ENCODE assay signal across 14 cellular contexts in genomic region chr12:25041006-25041741, GRCh38.
DNase-seq lines count a peak whose midpoint lies in the region; ATAC-seq and FAIRE-seq lines count a peak whose summit lies in the region.
"Had no signal": no experiment of that assay in that cellular context is flagged by ENCODE, and none has a peak within 500 bp of the region (broad histone marks: within the 10 kb centered on the region; RNA-seq: fewer than 3 reads in every experiment).

No MANE protein-coding gene starts in this region.

- H3K9me3 ChIP-seq in SJSA1 (replicated peaks) (no peaks in the 10 kb centered on the region), subcutaneous abdominal adipose tissue (ENCODE audit: control insufficient read depth in 5 of 5, low read length in 5 of 5) (peaks cover 0 to 9% (median 0%) of the 10 kb centered on the region in 5 donors), small intestine (ENCODE audit: control insufficient read depth, low read depth) (no peaks in the 10 kb centered on the region)

- H3K36me3 ChIP-seq in SJSA1 (no peaks in the 10 kb centered on the region), subcutaneous abdominal adipose tissue (ENCODE audit: control insufficient read depth in 5 of 5, insufficient read depth in 5 of 5, low read length in 5 of 5) (no peaks in the 10 kb centered on the region), small intestine (ENCODE audit: control insufficient read depth in 2 of 2, insufficient read depth in 2 of 2, low read length in 2 of 2) (no peaks in the 10 kb centered on the region)

- ATAC-seq in HG02938 (IDR thresholded peaks at IDR 0.05; ENCODE audit: unreplicated experiment) (peak; percentile 72), HG03196 (IDR thresholded peaks at IDR 0.05; ENCODE audit: unreplicated experiment) (no peak)

- no peak overlapping the region for H3K4me3 ChIP-seq in SJSA1
- H3K4me3 ChIP-seq in subcutaneous abdominal adipose tissue (ENCODE audit: low read depth in 1 of 5, low read length in 5 of 5), result no peak overlapping the region
- H3K4me3 ChIP-seq in small intestine (ENCODE audit: low read depth in 1 of 2, low read length in 2 of 2), result no peak overlapping the region

- H3K36me3 Mint-ChIP-seq in T-helper 1 cell treated with Interleukin-12 subunit alpha and Interleukin-12 subunit beta and Interleukin-4 antibody, amounts not matched to agents 30 μg/mL and 1 μg/mL, for 36 hours (ENCODE audit: low read depth), result peaks cover 3% of the 10 kb centered on the region

- H3K9me3 Mint-ChIP-seq in T-helper 1 cell treated with Interleukin-12 subunit alpha and Interleukin-12 subunit beta and Interleukin-4 antibody, amounts not matched to agents 30 μg/mL and 1 μg/mL, for 36 hours, result peaks cover 7% of the 10 kb centered on the region

- 0 out of 2 replicates have a peak, but pooled peaks cover 2% of the 10 kb centered on the region for H3K27me3 ChIP-seq in SJSA1 (replicated peaks)
- H3K27me3 ChIP-seq in subcutaneous abdominal adipose tissue (ENCODE audit: control insufficient read depth in 5 of 5, insufficient read depth in 4 of 5, low read length in 5 of 5), result no peaks in the 10 kb centered on the region
- no peaks in the 10 kb centered on the region for H3K27me3 ChIP-seq in small intestine (ENCODE audit: control insufficient read depth in 2 of 2, insufficient read depth in 2 of 2, low read length in 2 of 2)

- H3K4me1 Mint-ChIP-seq in T-helper 1 cell treated with Interleukin-12 subunit alpha and Interleukin-12 subunit beta and Interleukin-4 antibody, amounts not matched to agents 30 μg/mL and 1 μg/mL, for 36 hours (ENCODE audit: low read depth), result peaks cover 4% of the 10 kb centered on the region
- H3K4me1 Mint-ChIP-seq: nephron had no signal

- H3K4me1 ChIP-seq in SJSA1 (replicated peaks) (peaks cover 12% of the 10 kb centered on the region), subcutaneous abdominal adipose tissue (ENCODE audit: control insufficient read depth in 5 of 5, insufficient read depth in 5 of 5, low read length in 5 of 5) (peaks cover 0 to 16% (median 0%) of the 10 kb centered on the region in 5 donors), small intestine (ENCODE audit: control insufficient read depth in 2 of 2, insufficient read depth in 1 of 2, low read depth in 1 of 2, low read length in 1 of 2) (no peaks in the 10 kb centered on the region)

- DNase-seq in T-helper 1 cell (no peak), SJSA1 (ENCODE audit: low read depth in 1 of 2, low spot score in 2 of 2) (peak; percentile 61 to 65), NCI-H2227 (lab: John Stamatoyannopoulos, UW; ENCODE audit: unreplicated experiment) (no peak), small intestine (no peak)
- DNase-seq: DMS79; effector CD8-positive, alpha-beta T cell; NCI-H2029 treated with DMSO at 0.1 percent for 48 hours had no signal

- no peak for FAIRE-seq in small intestine (lab: Jason Lieb, UNC)

- no peak overlapping the region for H3K4me3 Mint-ChIP-seq in T-helper 1 cell treated with Interleukin-12 subunit alpha and Interleukin-12 subunit beta and Interleukin-4 antibody, amounts not matched to agents 30 μg/mL and 1 μg/mL, for 36 hours
- H3K4me3 Mint-ChIP-seq: activated naive CD8-positive, alpha-beta T cell; nephron had no signal

- H3K9ac ChIP-seq in subcutaneous abdominal adipose tissue (ENCODE audit: low read length in 5 of 5), result no peak overlapping the region

- peaks cover 16% of the 10 kb centered on the region for H3K27me3 Mint-ChIP-seq in T-helper 1 cell treated with Interleukin-12 subunit alpha and Interleukin-12 subunit beta and Interleukin-4 antibody, amounts not matched to agents 30 μg/mL and 1 μg/mL, for 36 hours (ENCODE audit: low read depth)

- H3K27ac Mint-ChIP-seq in T-helper 1 cell treated with Interleukin-12 subunit alpha and Interleukin-12 subunit beta and Interleukin-4 antibody, amounts not matched to agents 30 μg/mL and 1 μg/mL, for 36 hours, result peak overlapping the region; percentile 16
- H3K27ac Mint-ChIP-seq: activated naive CD8-positive, alpha-beta T cell; nephron had no signal

- H3K27ac ChIP-seq in SJSA1 (peak overlapping the region; percentile 59), subcutaneous abdominal adipose tissue (ENCODE audit: low read depth, low read length) (peak overlapping the region; percentile 58), small intestine (ENCODE audit: low read depth in 1 of 2, low read length in 1 of 2) (peak overlapping the region in 1 of 2 donors; percentile 21)
- H3K27ac ChIP-seq: 22Rv1 had no signal

- WGBS in small intestine, 3 donors, result 70 to 83% (median 79%) methylated on average over 9 of the region's 9 CpGs

Comparison
In these comparisons a context has a peak if more than half of its experiments do, and no peak if none do; other contexts are left out.
1. DNase-seq: peak in SJSA1 (2 of 2); none in T-helper 1 cell (0 of 5), NCI-H2227 (single experiment) and small intestine (single experiment).